16 cellular contexts compared by ENCODE assay signal in the genomic region with DNA sequence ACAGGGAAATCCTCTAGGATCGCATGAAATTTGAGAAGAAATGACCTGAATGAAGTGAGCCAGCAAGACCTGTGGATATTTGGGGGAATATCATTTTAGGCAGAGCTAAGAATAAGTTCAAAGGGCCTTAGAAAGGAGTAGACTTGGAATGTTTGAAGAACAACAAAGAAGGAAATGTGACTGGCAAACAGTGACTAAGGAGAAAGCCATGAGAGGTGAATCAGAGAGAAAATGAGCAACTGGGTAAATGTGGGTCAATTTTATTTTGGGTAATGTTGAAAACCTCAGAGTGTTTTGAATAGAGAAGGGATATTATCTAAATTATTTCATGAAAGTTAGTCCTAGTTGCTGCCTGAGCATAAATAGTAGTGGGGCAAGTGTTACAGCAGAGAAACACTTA.
DNase-seq lines count a peak whose midpoint lies in the region; ATAC-seq and TF ChIP-seq lines count a peak whose summit lies in the region.
"Had no signal": no experiment of that assay in that cellular context is flagged by ENCODE, and none has a peak within 500 bp of the region (broad histone marks: within the 10 kb centered on the region; RNA-seq: fewer than 3 reads in every experiment).

No MANE protein-coding gene starts in this region.

- no peaks in the 10 kb centered on the region for H3K4me1 Mint-ChIP-seq in effector memory CD8-positive, alpha-beta T cell (ENCODE audit: low read depth in 2 of 2)
- H3K4me1 Mint-ChIP-seq: immature natural killer cell; stimulated activated naive B cell treated with anti-CD40 and anti-IgM and Interleukin-4, amounts not matched to agents 10 μg/mL and 1 μg/mL and 100 μg/mL, for 72 hours had no signal

- H3K27ac ChIP-seq in stomach: no peak overlapping the region
- H3K27ac ChIP-seq: WERI-Rb-1 had no signal

- no peak for ATAC-seq in effector memory CD8-positive, alpha-beta T cell (replicated peaks)
- ATAC-seq: CD8-positive, alpha-beta T cell; stimulated activated naive B cell treated with anti-CD40 and anti-IgM and Interleukin-4, amounts not matched to agents 10 μg/mL and 1 μg/mL and 100 μg/mL, for 72 hours had no signal

- H3K4me1 ChIP-seq in skeletal muscle satellite cell (ENCODE audit: control insufficient read depth, insufficient read depth, low read length) (peaks cover 16% of the 10 kb centered on the region), stomach (peaks cover 0 to 15% (median 0%) of the 10 kb centered on the region in 4 donors)

- no peak overlapping the region for H3K27ac Mint-ChIP-seq in effector memory CD8-positive, alpha-beta T cell
- H3K27ac Mint-ChIP-seq: CD8-positive, alpha-beta T cell; immature natural killer cell; stimulated activated naive B cell treated with anti-CD40 and anti-IgM and Interleukin-4, amounts not matched to agents 10 μg/mL and 1 μg/mL and 100 μg/mL, for 72 hours had no signal

- no peak overlapping the region for H3K9ac ChIP-seq in skeletal muscle satellite cell (ENCODE audit: low read depth, low read length)

- 74 to 85% (median 82%) methylated on average over 1 of the region's 1 CpG for WGBS in stomach, 5 donors

- no peak for TF ChIP-seq EP300 in stomach (IDR thresholded peaks at IDR 0.05)

- intact Hi-C loops in stomach (cut with DNase I; ENCODE audit: low total_unique reads): no loop called here

- no peaks in the 10 kb centered on the region for H3K27me3 ChIP-seq in skeletal muscle satellite cell (ENCODE audit: control insufficient read depth, insufficient read depth, low read length)
- no peaks in the 10 kb centered on the region for H3K27me3 ChIP-seq in stomach

- DNase-seq in GM04503 (ENCODE audit: low read depth) (peak; percentile 14), RKO (ENCODE audit: low spot score) (peak; percentile 52), fibroblast of mammary gland (ENCODE audit: low read depth) (peak; percentile 54), stomach (no peak), occipital lobe (lab: John Stamatoyannopoulos, UW) (no peak)
- no peak for DNase-seq in effector memory CD8-positive, alpha-beta T cell
- DNase-seq: activated naive CD4-positive, alpha-beta T cell treated with anti-CD3 and anti-CD28 coated beads, Interleukin-2, amount 50 U/mL, for 16 hours; CD8-positive, alpha-beta T cell; immature natural killer cell; NCI-H1694; NCI-H526; Right ventricle myocardium superior; stimulated activated CD4-positive, alpha-beta T cell treated with anti-CD3 and anti-CD28 coated beads, Interleukin-4, amount 100 ng/mL, for 24 hours; stimulated activated naive B cell treated with anti-CD40 and anti-IgM and Interleukin-4, amounts not matched to agents 10 μg/mL and 1 μg/mL and 100 μg/mL, for 72 hours; WERI-Rb-1 had no signal

- H3K4me3 ChIP-seq in fibroblast of mammary gland (ENCODE audit: control insufficient read depth, low read depth, low read length): no peak overlapping the region
- H3K4me3 ChIP-seq in skeletal muscle satellite cell (ENCODE audit: low read length): no peak overlapping the region
- H3K4me3 ChIP-seq in stomach: no peak overlapping the region

- TF ChIP-seq CTCF in fibroblast of mammary gland (conservative IDR thresholded peaks at IDR 0.05; ENCODE audit: control insufficient read depth, insufficient read depth, low read depth, low read length): no peak
- no peak for TF ChIP-seq CTCF in stomach (IDR thresholded peaks at IDR 0.05)

- no peaks in the 10 kb centered on the region for H3K9me3 Mint-ChIP-seq in effector memory CD8-positive, alpha-beta T cell
- H3K9me3 Mint-ChIP-seq: CD8-positive, alpha-beta T cell; immature natural killer cell; stimulated activated naive B cell treated with anti-CD40 and anti-IgM and Interleukin-4, amounts not matched to agents 10 μg/mL and 1 μg/mL and 100 μg/mL, for 72 hours had no signal

- no peaks in the 10 kb centered on the region for H3K36me3 Mint-ChIP-seq in effector memory CD8-positive, alpha-beta T cell (ENCODE audit: insufficient read depth)
- H3K36me3 Mint-ChIP-seq: CD8-positive, alpha-beta T cell; immature natural killer cell; stimulated activated naive B cell treated with anti-CD40 and anti-IgM and Interleukin-4, amounts not matched to agents 10 μg/mL and 1 μg/mL and 100 μg/mL, for 72 hours had no signal

- peaks cover 0 to 4% of the 10 kb centered on the region in 2 donors for H3K27me3 Mint-ChIP-seq in effector memory CD8-positive, alpha-beta T cell

- H3K9me3 ChIP-seq in skeletal muscle satellite cell (replicated peaks; ENCODE audit: low read length): no peaks in the 10 kb centered on the region
- H3K9me3 ChIP-seq in stomach: no peaks in the 10 kb centered on the region

- no peaks in the 10 kb centered on the region for H3K36me3 ChIP-seq in skeletal muscle satellite cell (ENCODE audit: insufficient read depth, low read length)
- H3K36me3 ChIP-seq in stomach: no peaks in the 10 kb centered on the region
- H3K36me3 ChIP-seq: WERI-Rb-1 had no signal

- no peak for TF ChIP-seq POLR2A in stomach (IDR thresholded peaks at IDR 0.05)

- H3K4me3 Mint-ChIP-seq in effector memory CD8-positive, alpha-beta T cell: no peak overlapping the region
- H3K4me3 Mint-ChIP-seq: CD8-positive, alpha-beta T cell; immature natural killer cell; stimulated activated naive B cell treated with anti-CD40 and anti-IgM and Interleukin-4, amounts not matched to agents 10 μg/mL and 1 μg/mL and 100 μg/mL, for 72 hours had no signal

- peak overlapping the region; percentile 46 for H3K4me2 ChIP-seq in skeletal muscle satellite cell (ENCODE audit: low read length)

Comparison
In these comparisons a context has a peak if more than half of its experiments do, and no peak if none do; other contexts are left out.
1. DNase-seq: peak in GM04503 (single experiment), RKO (single experiment) and fibroblast of mammary gland (single experiment); none in stomach (single experiment), occipital lobe (single experiment) and effector memory CD8-positive, alpha-beta T cell (0 of 3).